23 cellular contexts compared by ENCODE assay signal in the genomic region with DNA sequence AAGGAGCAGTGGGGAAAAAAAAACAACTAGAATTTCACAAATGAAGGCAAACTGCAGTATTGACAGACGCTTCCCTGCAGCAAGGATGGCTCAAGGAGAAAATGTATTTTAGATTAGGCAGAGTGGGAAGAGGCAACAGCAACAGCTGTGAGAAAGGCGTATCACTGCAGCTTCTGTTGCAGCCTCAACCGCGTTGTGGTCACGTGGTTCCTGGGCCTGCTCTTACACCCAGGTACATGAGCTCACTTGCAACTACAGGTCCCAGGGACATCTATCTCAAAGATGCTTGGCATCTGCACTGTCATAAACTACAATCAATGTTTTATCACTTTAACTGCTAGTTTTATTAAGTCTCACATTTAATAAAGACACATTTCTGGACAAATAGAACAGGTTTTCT. TPM values are rescaled to one million over a fixed set of nuclear protein-coding genes. Genes with fewer than 3 reads are reported as not detected.
DNase-seq lines count a peak whose midpoint lies in the region; ATAC-seq, FAIRE-seq and TF ChIP-seq lines count a peak whose summit lies in the region.
"Had no signal": no experiment of that assay in that cellular context is flagged by ENCODE, and none has a peak within 500 bp of the region (broad histone marks: within the 10 kb centered on the region; RNA-seq: fewer than 3 reads in every experiment).

No MANE protein-coding gene starts in this region.

- H3K36me3 ChIP-seq in bronchial epithelial cell (ENCODE audit: control insufficient read depth, insufficient read depth, low read length): no peaks in the 10 kb centered on the region
- H3K36me3 ChIP-seq: adrenal gland, colonic mucosa, thoracic aorta had no signal

- DNase-seq in NCI-H82 (lab: John Stamatoyannopoulos, UW) (peak; percentile 39), NCI-H82 treated with DMSO at 0.1 percent for 48 hours (lab: John Stamatoyannopoulos, UW; ENCODE audit: unreplicated experiment) (no peak), NCI-H2171 treated with DMSO at 0.1 percent for 48 hours (lab: John Stamatoyannopoulos, UW) (peak; percentile 61), bronchial epithelial cell (ENCODE audit: low read depth) (peak; percentile 9), posterior cingulate gyrus (peak in 7 of 10 donors; percentile 12 to 89 (median 43))
- DNase-seq: activated CD4-positive, CD25-positive, alpha-beta regulatory T cell; activated naive CD4-positive, alpha-beta T cell; activated T-cell treated with anti-CD3 and anti-CD28 coated beads, Interleukin-2, amount 50 U/mL, for 4 hours; CD4-positive, alpha-beta memory T cell; colonic mucosa; DMS79; NCI-H1105 treated with DMSO at 0.1 percent for 48 hours; NCI-H446; stimulated activated CD4-positive, alpha-beta T cell treated with anti-CD3 and anti-CD28 coated beads, Interleukin-2, amount 100 ng/mL, for 48 hours; stimulated activated naive CD4-positive, alpha-beta T cell; T-helper 9 cell had no signal

- no peak for TF ChIP-seq CTCF in bronchial epithelial cell (IDR thresholded peaks at IDR 0.05; ENCODE audit: insufficient read depth, low read length, severe bottlenecking)

- no peak overlapping the region for H3K4me3 ChIP-seq in bronchial epithelial cell (ENCODE audit: low read depth, low read length)
- H3K4me3 ChIP-seq: adrenal gland, colonic mucosa, lung, skin epidermis, thoracic aorta had no signal

- FAIRE-seq in bronchial epithelial cell (lab: Jason Lieb, UNC): no peak
- FAIRE-seq: GM12891 had no signal

- intact Hi-C loops in posterior cingulate gyrus (cut with DNase I): no loop called here

- ATAC-seq in HG03460 (IDR thresholded peaks at IDR 0.05; ENCODE audit: unreplicated experiment) (no peak), GM19452 (IDR thresholded peaks at IDR 0.05; ENCODE audit: unreplicated experiment) (no peak)
- ATAC-seq: activated T-cell treated with anti-CD3 and anti-CD28 coated beads, Interleukin-2, amount 50 U/mL, for 4 hours had no signal

- no peaks in the 10 kb centered on the region for H3K27me3 ChIP-seq in bronchial epithelial cell (ENCODE audit: control insufficient read depth, insufficient read depth, low read length)
- H3K27me3 ChIP-seq: adrenal gland, colonic mucosa had no signal

RNA-seq across cellular contexts. Expression of gene GOLM1, which starts 36.0 kb away (rescaled TPM):
- total RNA-seq in bronchial epithelial cell: 21.6 and 21.8 TPM in 2 replicates
- total RNA-seq: CD4-positive, alpha-beta memory T cell had no signal
